9 cellular contexts compared by ENCODE assay signal in the genomic region with DNA sequence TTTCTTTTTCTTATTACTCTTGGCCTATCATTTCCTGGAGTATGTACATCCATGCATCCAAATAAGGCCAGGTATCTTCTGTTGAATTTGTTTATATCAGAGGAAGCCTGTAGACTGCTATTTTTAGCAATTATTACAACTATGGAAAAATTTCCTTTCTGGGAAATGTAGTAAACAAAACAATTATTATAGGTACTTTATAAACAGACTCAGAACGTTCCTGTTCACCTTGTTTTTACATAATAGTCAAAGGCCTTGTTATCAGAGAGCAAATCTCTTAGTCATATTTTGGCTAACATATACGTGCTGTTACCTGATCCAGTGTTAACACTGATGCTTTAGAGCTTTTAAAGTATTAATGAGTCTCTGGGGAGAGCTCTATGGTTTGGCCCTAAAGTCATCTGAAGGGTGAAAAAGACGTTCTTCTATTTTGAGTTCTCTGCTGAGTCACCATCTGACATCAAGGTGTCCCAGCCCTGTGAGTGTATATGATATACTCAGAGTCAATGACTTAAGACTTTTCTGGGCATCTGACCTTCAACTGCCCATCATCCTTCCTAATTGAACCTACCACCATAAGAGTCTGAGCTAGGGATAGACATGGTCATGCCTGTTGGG. TPM values are rescaled to one million over a fixed set of nuclear protein-coding genes. Genes with fewer than 3 reads are reported as not detected.
DNase-seq lines count a peak whose midpoint lies in the region; ATAC-seq and TF ChIP-seq lines count a peak whose summit lies in the region.
"Had no signal": no experiment of that assay in that cellular context is flagged by ENCODE, and none has a peak within 500 bp of the region (broad histone marks: within the 10 kb centered on the region; RNA-seq: fewer than 3 reads in every experiment).

No MANE protein-coding gene starts in this region.

- H3K27me3 Mint-ChIP-seq in chondrocyte (ENCODE audit: low read depth) = no peaks in the 10 kb centered on the region
- H3K27me3 Mint-ChIP-seq in activated T-cell treated with anti-CD3 and anti-CD28 coated beads, Interleukin-2, amount 50 U/mL, for 24 hours = no peaks in the 10 kb centered on the region

- H3K9me3 ChIP-seq in gastrocnemius medialis = no peaks in the 10 kb centered on the region

- H3K4me1 ChIP-seq in gastrocnemius medialis = peaks cover 23 to 31% of the 10 kb centered on the region in 2 donors

- H3K9me3 Mint-ChIP-seq in chondrocyte (ENCODE audit: low read depth) = peaks cover 10% of the 10 kb centered on the region
- H3K9me3 Mint-ChIP-seq in activated T-cell treated with anti-CD3 and anti-CD28 coated beads, Interleukin-2, amount 50 U/mL, for 24 hours = peaks cover 18% of the 10 kb centered on the region

- no peak overlapping the region for H3K4me3 Mint-ChIP-seq in chondrocyte (ENCODE audit: unreplicated experiment)
- H3K4me3 Mint-ChIP-seq in activated T-cell treated with anti-CD3 and anti-CD28 coated beads, Interleukin-2, amount 50 U/mL, for 24 hours = no peak overlapping the region

- ATAC-seq in GM19043 (IDR thresholded peaks at IDR 0.05; ENCODE audit: low read depth, unreplicated experiment) (peak; percentile 76), gastrocnemius medialis (peak; percentile 55 to 63), GM21423 (IDR thresholded peaks at IDR 0.05; ENCODE audit: unreplicated experiment) (no peak)

- H3K27ac Mint-ChIP-seq in chondrocyte (ENCODE audit: unreplicated experiment) = peak overlapping the region; percentile 34
- H3K27ac Mint-ChIP-seq in activated T-cell treated with anti-CD3 and anti-CD28 coated beads, Interleukin-2, amount 50 U/mL, for 24 hours = no peak overlapping the region

- H3K4me1 Mint-ChIP-seq in chondrocyte (ENCODE audit: low read depth) = peaks cover 43% of the 10 kb centered on the region
- no peaks in the 10 kb centered on the region for H3K4me1 Mint-ChIP-seq in activated T-cell treated with anti-CD3 and anti-CD28 coated beads, Interleukin-2, amount 50 U/mL, for 24 hours (ENCODE audit: low read depth)

- intact Hi-C loops in gastrocnemius medialis (cut with DNase I; ENCODE audit: low total_unique reads) = no loop called here

- DNase-seq in NCI-H1092 (lab: John Stamatoyannopoulos, UW) (peak; percentile 63), chondrocyte (ENCODE audit: low spot score) (no peak), gastrocnemius medialis (no peak), brain microvascular endothelial cell (no peak)
- DNase-seq in activated effector memory CD4-positive, alpha-beta T cell treated with anti-CD3 and anti-CD28 coated beads, Interleukin-2, amount 50 U/mL, for 16 hours = no peak
- DNase-seq in activated T-cell treated with anti-CD3 and anti-CD28 coated beads, Interleukin-2, amount 50 U/mL, for 24 hours = no peak
- DNase-seq: NCI-H510A treated with DMSO at 0.1 percent for 48 hours had no signal

- H3K4me3 ChIP-seq in gastrocnemius medialis (peak overlapping the region; percentile 1 to 54 (median 9)), brain microvascular endothelial cell (ENCODE audit: low read depth, low read length) (no peak overlapping the region)

- TF ChIP-seq CTCF in chondrocyte (IDR thresholded peaks at IDR 0.05) = no peak
- no peak for TF ChIP-seq CTCF in gastrocnemius medialis (IDR thresholded peaks at IDR 0.05 in 4 of 5, conservative IDR thresholded peaks at IDR 0.05 in 1 of 5)
- no peak for TF ChIP-seq CTCF in brain microvascular endothelial cell (IDR thresholded peaks at IDR 0.05; ENCODE audit: low read depth, low read length, missing control alignments)

- H3K27ac ChIP-seq in gastrocnemius medialis (peak overlapping the region; percentile 77 to 83 (median 80)), brain microvascular endothelial cell (no peak overlapping the region)

- no peaks in the 10 kb centered on the region for H3K27me3 ChIP-seq in gastrocnemius medialis
- no peaks in the 10 kb centered on the region for H3K27me3 ChIP-seq in brain microvascular endothelial cell (replicated peaks)

- no peak for TF ChIP-seq POLR2A in gastrocnemius medialis (IDR thresholded peaks at IDR 0.05)

- peaks cover 4% of the 10 kb centered on the region for H3K36me3 Mint-ChIP-seq in chondrocyte (ENCODE audit: low read depth)
- no peaks in the 10 kb centered on the region for H3K36me3 Mint-ChIP-seq in activated T-cell treated with anti-CD3 and anti-CD28 coated beads, Interleukin-2, amount 50 U/mL, for 24 hours (ENCODE audit: low read depth)

- H3K36me3 ChIP-seq in gastrocnemius medialis (no peaks in the 10 kb centered on the region), brain microvascular endothelial cell (replicated peaks) (no peaks in the 10 kb centered on the region)

- in situ Hi-C loops in gastrocnemius medialis (cut with MboI; ENCODE audit: low sequenced_read_pairs in 4 of 4) = no loop called here
- in situ Hi-C loops in brain microvascular endothelial cell (cut with HindIII; ENCODE audit: low pct_ligation_motif_present, low sequenced_read_pairs) = no loop called here

RNA-seq across cellular contexts. Expression of a gene that starts 7.3 kb away (rescaled TPM):
- total RNA-seq in chondrocyte (21.5 to 26.9 TPM (median 26.1 TPM) in 3 replicates), gastrocnemius medialis (100 to 1,000 TPM; 225 to 357 (median 273) TPM)
